Comparison of ENCODE assay signal across 20 cellular contexts in genomic region chr13:100536643-100537180, GRCh38. TPM values are rescaled to one million over a fixed set of nuclear protein-coding genes. Genes with fewer than 3 reads are reported as not detected.
DNase-seq lines count a peak whose midpoint lies in the region; ATAC-seq and TF ChIP-seq lines count a peak whose summit lies in the region.
"Had no signal": no experiment of that assay in that cellular context is flagged by ENCODE, and none has a peak within 500 bp of the region (broad histone marks: within the 10 kb centered on the region; RNA-seq: fewer than 3 reads in every experiment).

No MANE protein-coding gene starts in this region.

- no peak overlapping the region for H3K27ac Mint-ChIP-seq in activated CD8-positive, alpha-beta memory T cell treated with anti-CD3 and anti-CD28 coated beads, Interleukin-2, amount 10 ng/mL, durations not matched to agents 7 days and 5 days
- H3K27ac Mint-ChIP-seq in type B pancreatic cell, result no peak overlapping the region

- no peak for ATAC-seq in activated CD8-positive, alpha-beta memory T cell treated with anti-CD3 and anti-CD28 coated beads, Interleukin-2, amount 10 ng/mL, durations not matched to agents 7 days and 5 days
- no peak for ATAC-seq in left lobe of liver
- ATAC-seq in Right ventricle myocardium inferior, result no peak

- intact Hi-C loops in Right ventricle myocardium inferior (cut with DNase I), result no loop called here

- no peaks in the 10 kb centered on the region for H3K9me3 Mint-ChIP-seq in activated CD8-positive, alpha-beta memory T cell treated with anti-CD3 and anti-CD28 coated beads, Interleukin-2, amount 10 ng/mL, durations not matched to agents 7 days and 5 days (ENCODE audit: low read depth)
- H3K9me3 Mint-ChIP-seq in type B pancreatic cell, result no peaks in the 10 kb centered on the region
- H3K9me3 Mint-ChIP-seq: H9 had no signal

- H3K4me3 Mint-ChIP-seq in activated CD8-positive, alpha-beta memory T cell treated with anti-CD3 and anti-CD28 coated beads, Interleukin-2, amount 10 ng/mL, durations not matched to agents 7 days and 5 days, result no peak overlapping the region
- no peak overlapping the region for H3K4me3 Mint-ChIP-seq in type B pancreatic cell
- H3K4me3 Mint-ChIP-seq: H9 had no signal

- DNase-seq in activated CD8-positive, alpha-beta memory T cell treated with anti-CD3 and anti-CD28 coated beads for 24 hours, result peak; percentile 44
- DNase-seq in activated CD8-positive, alpha-beta memory T cell treated with anti-CD3 and anti-CD28 coated beads, Interleukin-2, amount 50 U/mL, for 4 hours, result no peak
- peak; percentile 33 for DNase-seq in activated CD8-positive, alpha-beta memory T cell treated with anti-CD3 and anti-CD28 coated beads, Interleukin-2, amount 10 ng/mL, durations not matched to agents 7 days and 5 days
- DNase-seq in left lobe of liver (ENCODE audit: low spot score) (peak; percentile 35), type B pancreatic cell (ENCODE audit: extremely low spot score, unreplicated experiment) (peak; percentile 54), Right ventricle myocardium inferior (ENCODE audit: missing footprints) (no peak), iPS-NIHi11 (ENCODE audit: low spot score) (no peak), NCI-H510A (lab: John Stamatoyannopoulos, UW) (no peak)
- DNase-seq: Caco-2; DMS 273 treated with DMSO at 0.1 percent for 48 hours; DMS79 treated with DMSO at 0.1 percent for 48 hours; H9; IMR-90; NCI-H1092 treated with DMSO at 0.1 percent for 48 hours; NCI-H1436 treated with DMSO at 0.1 percent for 48 hours; NCI-H1930; NCI-H510A treated with DMSO at 0.1 percent for 48 hours; NCI-H748 treated with DMSO at 0.1 percent for 48 hours; NK-92 treated with Interleukin-12 subunit alpha and Interleukin-12 subunit beta, amount 100 ng/mL, for 24 hours; SJCRH30 had no signal

- H3K27me3 Mint-ChIP-seq in activated CD8-positive, alpha-beta memory T cell treated with anti-CD3 and anti-CD28 coated beads, Interleukin-2, amount 10 ng/mL, durations not matched to agents 7 days and 5 days, result no peaks in the 10 kb centered on the region
- no peaks in the 10 kb centered on the region for H3K27me3 Mint-ChIP-seq in type B pancreatic cell

- no peak for TF ChIP-seq CTCF in type B pancreatic cell (conservative IDR thresholded peaks at IDR 0.05)

- H3K4me1 Mint-ChIP-seq in activated CD8-positive, alpha-beta memory T cell treated with anti-CD3 and anti-CD28 coated beads, Interleukin-2, amount 10 ng/mL, durations not matched to agents 7 days and 5 days, result peaks cover 11% of the 10 kb centered on the region
- peaks cover under 1% of the 10 kb centered on the region for H3K4me1 Mint-ChIP-seq in type B pancreatic cell (ENCODE audit: unreplicated experiment)

- CTCF ChIA-PET in activated CD8-positive, alpha-beta memory T cell treated with anti-CD3 and anti-CD28 coated beads, Interleukin-2, amount 10 ng/mL, durations not matched to agents 7 days and 5 days (lab: Charles Lee), result no interaction called here

- peaks cover 3% of the 10 kb centered on the region for H3K36me3 Mint-ChIP-seq in activated CD8-positive, alpha-beta memory T cell treated with anti-CD3 and anti-CD28 coated beads, Interleukin-2, amount 10 ng/mL, durations not matched to agents 7 days and 5 days
- H3K36me3 Mint-ChIP-seq in type B pancreatic cell, result peaks cover 20% of the 10 kb centered on the region

RNA-seq across cellular contexts. Expression of gene GGACT, which starts 51.9 kb away (rescaled TPM):
- 1 to 10 TPM; 5.0 to 5.3 TPM for total RNA-seq in activated CD8-positive, alpha-beta memory T cell treated with anti-CD3 and anti-CD28 coated beads, Interleukin-2, amount 10 ng/mL, durations not matched to agents 7 days and 5 days
- total RNA-seq in left lobe of liver (9.6 TPM), type B pancreatic cell (ENCODE audit: low replicate concordance) (5.9 and 7.2 TPM in 2 replicates), Right ventricle myocardium inferior (1.4 TPM)

Comparison
In these comparisons a context has a peak if more than half of its experiments do, and no peak if none do; other contexts are left out.
1. DNase-seq: peak in activated CD8-positive, alpha-beta memory T cell treated with anti-CD3 and anti-CD28 coated beads for 24 hours (single experiment), activated CD8-positive, alpha-beta memory T cell treated with anti-CD3 and anti-CD28 coated beads, Interleukin-2, amount 10 ng/mL, durations not matched to agents 7 days and 5 days (single experiment), left lobe of liver (single experiment) and type B pancreatic cell (single experiment); none in activated CD8-positive, alpha-beta memory T cell treated with anti-CD3 and anti-CD28 coated beads, Interleukin-2, amount 50 U/mL, for 4 hours (single experiment), Right ventricle myocardium inferior (single experiment), iPS-NIHi11 (single experiment) and NCI-H510A (single experiment).